Comparison of ENCODE assay signal across 17 cellular contexts in genomic region chr18:56505293-56505692, GRCh38.
DNase-seq lines count a peak whose midpoint lies in the region; ATAC-seq and TF ChIP-seq lines count a peak whose summit lies in the region.
"Had no signal": no experiment of that assay in that cellular context is flagged by ENCODE, and none has a peak within 500 bp of the region (broad histone marks: within the 10 kb centered on the region; RNA-seq: fewer than 3 reads in every experiment).

No MANE protein-coding gene starts in this region.

- ATAC-seq in activated CD8-positive, alpha-beta T cell treated with anti-CD3 and anti-CD28 coated beads for 36 hours, result peak; percentile 51
- ATAC-seq in activated CD8-positive, alpha-beta T cell treated with anti-CD3 and anti-CD28 coated beads, Interleukin-2, amount 10 ng/mL, durations not matched to agents 7 days and 5 days, result no peak
- ATAC-seq in activated naive CD8-positive, alpha-beta T cell treated with anti-CD3 and anti-CD28 coated beads, Interleukin-2, amount 50 U/mL, for 24 hours, result peak; percentile 73
- ATAC-seq in stimulated activated naive B cell treated with anti-CD40 and anti-IgM and Interleukin-4, amounts not matched to agents 10 μg/mL and 1 μg/mL and 100 μg/mL, for 72 hours (replicated peaks), result peak; percentile 34 to 77
- ATAC-seq: GM23338 had no signal

- H3K9me3 Mint-ChIP-seq in activated CD8-positive, alpha-beta T cell treated with anti-CD3 and anti-CD28 coated beads for 36 hours, result no peaks in the 10 kb centered on the region
- no peaks in the 10 kb centered on the region for H3K9me3 Mint-ChIP-seq in activated CD8-positive, alpha-beta T cell treated with anti-CD3 and anti-CD28 coated beads, Interleukin-2, amount 10 ng/mL, durations not matched to agents 7 days and 5 days (ENCODE audit: insufficient read depth)
- H3K9me3 Mint-ChIP-seq in activated naive CD8-positive, alpha-beta T cell treated with anti-CD3 and anti-CD28 coated beads, Interleukin-2, amount 50 U/mL, for 24 hours, result no peaks in the 10 kb centered on the region
- no peaks in the 10 kb centered on the region for H3K9me3 Mint-ChIP-seq in activated naive CD8-positive, alpha-beta T cell treated with anti-CD3 and anti-CD28 coated beads for 36 hours
- H3K9me3 Mint-ChIP-seq in stimulated activated naive B cell treated with anti-CD40 and anti-IgM and Interleukin-4, amounts not matched to agents 10 μg/mL and 1 μg/mL and 100 μg/mL, for 72 hours, result peaks cover 4 to 5% of the 10 kb centered on the region in 2 donors
- H3K9me3 Mint-ChIP-seq: GM23338 had no signal

- no peaks in the 10 kb centered on the region for H3K36me3 Mint-ChIP-seq in activated CD8-positive, alpha-beta T cell treated with anti-CD3 and anti-CD28 coated beads for 36 hours (ENCODE audit: low read depth)
- no peaks in the 10 kb centered on the region for H3K36me3 Mint-ChIP-seq in activated CD8-positive, alpha-beta T cell treated with anti-CD3 and anti-CD28 coated beads, Interleukin-2, amount 10 ng/mL, durations not matched to agents 7 days and 5 days (ENCODE audit: low read depth)
- H3K36me3 Mint-ChIP-seq in activated naive CD8-positive, alpha-beta T cell treated with anti-CD3 and anti-CD28 coated beads, Interleukin-2, amount 50 U/mL, for 24 hours (ENCODE audit: low read depth), result no peaks in the 10 kb centered on the region
- no peaks in the 10 kb centered on the region for H3K36me3 Mint-ChIP-seq in activated naive CD8-positive, alpha-beta T cell treated with anti-CD3 and anti-CD28 coated beads for 36 hours
- H3K36me3 Mint-ChIP-seq in stimulated activated naive B cell treated with anti-CD40 and anti-IgM and Interleukin-4, amounts not matched to agents 10 μg/mL and 1 μg/mL and 100 μg/mL, for 72 hours, result no peaks in the 10 kb centered on the region
- H3K36me3 Mint-ChIP-seq: CD4-positive, CD25-positive, alpha-beta regulatory T cell; CD8-positive, alpha-beta memory T cell had no signal

- no peak overlapping the region for H3K27ac Mint-ChIP-seq in activated CD8-positive, alpha-beta T cell treated with anti-CD3 and anti-CD28 coated beads for 36 hours
- no peak overlapping the region for H3K27ac Mint-ChIP-seq in activated CD8-positive, alpha-beta T cell treated with anti-CD3 and anti-CD28 coated beads, Interleukin-2, amount 10 ng/mL, durations not matched to agents 7 days and 5 days
- peak overlapping the region; percentile 4 for H3K27ac Mint-ChIP-seq in activated naive CD8-positive, alpha-beta T cell treated with anti-CD3 and anti-CD28 coated beads, Interleukin-2, amount 50 U/mL, for 24 hours
- no peak overlapping the region for H3K27ac Mint-ChIP-seq in activated naive CD8-positive, alpha-beta T cell treated with anti-CD3 and anti-CD28 coated beads for 36 hours
- H3K27ac Mint-ChIP-seq in stimulated activated naive B cell treated with anti-CD40 and anti-IgM and Interleukin-4, amounts not matched to agents 10 μg/mL and 1 μg/mL and 100 μg/mL, for 72 hours, result peak overlapping the region; percentile 69
- H3K27ac Mint-ChIP-seq: CD4-positive, CD25-positive, alpha-beta regulatory T cell; CD8-positive, alpha-beta memory T cell; GM23338 had no signal

- TF ChIP-seq CTCF in activated CD8-positive, alpha-beta T cell treated with anti-CD3 and anti-CD28 coated beads for 36 hours (IDR thresholded peaks at IDR 0.05), result no peak

- intact Hi-C loops in activated CD8-positive, alpha-beta T cell treated with anti-CD3 and anti-CD28 coated beads for 36 hours (cut with micrococcal nuclease), result no loop called here

- POLR2A ChIA-PET in activated CD8-positive, alpha-beta T cell treated with anti-CD3 and anti-CD28 coated beads for 36 hours (lab: Charles Lee), result no interaction called here
- POLR2A ChIA-PET in activated CD8-positive, alpha-beta T cell treated with anti-CD3 and anti-CD28 coated beads, Interleukin-2, amount 10 ng/mL, durations not matched to agents 7 days and 5 days (lab: Charles Lee), result no interaction called here

- no peak overlapping the region for H3K4me3 Mint-ChIP-seq in activated CD8-positive, alpha-beta T cell treated with anti-CD3 and anti-CD28 coated beads for 36 hours
- H3K4me3 Mint-ChIP-seq in activated CD8-positive, alpha-beta T cell treated with anti-CD3 and anti-CD28 coated beads, Interleukin-2, amount 10 ng/mL, durations not matched to agents 7 days and 5 days, result no peak overlapping the region
- no peak overlapping the region for H3K4me3 Mint-ChIP-seq in activated naive CD8-positive, alpha-beta T cell treated with anti-CD3 and anti-CD28 coated beads, Interleukin-2, amount 50 U/mL, for 24 hours
- no peak overlapping the region for H3K4me3 Mint-ChIP-seq in activated naive CD8-positive, alpha-beta T cell treated with anti-CD3 and anti-CD28 coated beads for 36 hours
- H3K4me3 Mint-ChIP-seq in stimulated activated naive B cell treated with anti-CD40 and anti-IgM and Interleukin-4, amounts not matched to agents 10 μg/mL and 1 μg/mL and 100 μg/mL, for 72 hours, result no peak overlapping the region
- H3K4me3 Mint-ChIP-seq: CD4-positive, CD25-positive, alpha-beta regulatory T cell; CD8-positive, alpha-beta memory T cell; GM23338 had no signal

- H3K4me1 Mint-ChIP-seq in activated CD8-positive, alpha-beta T cell treated with anti-CD3 and anti-CD28 coated beads for 36 hours (ENCODE audit: low read depth), result peaks cover 9% of the 10 kb centered on the region
- no peaks in the 10 kb centered on the region for H3K4me1 Mint-ChIP-seq in activated CD8-positive, alpha-beta T cell treated with anti-CD3 and anti-CD28 coated beads, Interleukin-2, amount 10 ng/mL, durations not matched to agents 7 days and 5 days (ENCODE audit: low read depth)
- H3K4me1 Mint-ChIP-seq in activated naive CD8-positive, alpha-beta T cell treated with anti-CD3 and anti-CD28 coated beads, Interleukin-2, amount 50 U/mL, for 24 hours, result peaks cover 12% of the 10 kb centered on the region
- peaks cover 6% of the 10 kb centered on the region for H3K4me1 Mint-ChIP-seq in activated naive CD8-positive, alpha-beta T cell treated with anti-CD3 and anti-CD28 coated beads for 36 hours
- H3K4me1 Mint-ChIP-seq in stimulated activated naive B cell treated with anti-CD40 and anti-IgM and Interleukin-4, amounts not matched to agents 10 μg/mL and 1 μg/mL and 100 μg/mL, for 72 hours, result peaks cover 9 to 15% of the 10 kb centered on the region in 2 donors
- H3K4me1 Mint-ChIP-seq: CD4-positive, CD25-positive, alpha-beta regulatory T cell; CD8-positive, alpha-beta memory T cell had no signal

- no peaks in the 10 kb centered on the region for H3K27me3 Mint-ChIP-seq in activated CD8-positive, alpha-beta T cell treated with anti-CD3 and anti-CD28 coated beads for 36 hours
- no peaks in the 10 kb centered on the region for H3K27me3 Mint-ChIP-seq in activated CD8-positive, alpha-beta T cell treated with anti-CD3 and anti-CD28 coated beads, Interleukin-2, amount 10 ng/mL, durations not matched to agents 7 days and 5 days (ENCODE audit: low read depth)
- peaks cover 8% of the 10 kb centered on the region for H3K27me3 Mint-ChIP-seq in activated naive CD8-positive, alpha-beta T cell treated with anti-CD3 and anti-CD28 coated beads, Interleukin-2, amount 50 U/mL, for 24 hours
- H3K27me3 Mint-ChIP-seq in activated naive CD8-positive, alpha-beta T cell treated with anti-CD3 and anti-CD28 coated beads for 36 hours, result peaks cover 5% of the 10 kb centered on the region
- H3K27me3 Mint-ChIP-seq in stimulated activated naive B cell treated with anti-CD40 and anti-IgM and Interleukin-4, amounts not matched to agents 10 μg/mL and 1 μg/mL and 100 μg/mL, for 72 hours, result peaks cover 0 to 5% of the 10 kb centered on the region in 2 donors

- CTCF ChIA-PET in activated CD8-positive, alpha-beta T cell treated with anti-CD3 and anti-CD28 coated beads for 36 hours (lab: Charles Lee), result no interaction called here
- CTCF ChIA-PET in activated CD8-positive, alpha-beta T cell treated with anti-CD3 and anti-CD28 coated beads, Interleukin-2, amount 10 ng/mL, durations not matched to agents 7 days and 5 days (lab: Charles Lee), result no interaction called here

- peak; percentile 2 for DNase-seq in activated CD8-positive, alpha-beta T cell treated with anti-CD3 and anti-CD28 coated beads for 36 hours
- no peak for DNase-seq in activated CD8-positive, alpha-beta T cell treated with anti-CD3 and anti-CD28 coated beads, Interleukin-2, amount 10 ng/mL, durations not matched to agents 7 days and 5 days
- DNase-seq in activated naive CD8-positive, alpha-beta T cell treated with anti-CD3 and anti-CD28 coated beads, Interleukin-2, amount 50 U/mL, for 24 hours, result no peak
- DNase-seq in activated naive CD8-positive, alpha-beta T cell treated with anti-CD3 and anti-CD28 coated beads for 36 hours, result no peak
- DNase-seq in stimulated activated naive B cell treated with anti-CD40 and anti-IgM and Interleukin-4, amounts not matched to agents 10 μg/mL and 1 μg/mL and 100 μg/mL, for 72 hours, result no peak
- DNase-seq in HUDEP-2 (lab: John Stamatoyannopoulos, UW; ENCODE audit: unreplicated experiment in 76 of 76), result no peak
- DNase-seq in DMS 273 (lab: John Stamatoyannopoulos, UW; ENCODE audit: unreplicated experiment), result no peak
- DNase-seq: ACHN; BE2C; C1 segment of cervical spinal cord; CD4-positive, CD25-positive, alpha-beta regulatory T cell; CD8-positive, alpha-beta memory T cell; COR-L47; DMS79; GDM1; HCEC 1CT had no signal

Comparison
In these comparisons a context has a peak if more than half of its experiments do, and no peak if none do; other contexts are left out.
1. H3K27ac Mint-ChIP-seq: peak in activated naive CD8-positive, alpha-beta T cell treated with anti-CD3 and anti-CD28 coated beads, Interleukin-2, amount 50 U/mL, for 24 hours (single experiment) and stimulated activated naive B cell treated with anti-CD40 and anti-IgM and Interleukin-4, amounts not matched to agents 10 μg/mL and 1 μg/mL and 100 μg/mL, for 72 hours (single experiment); none in activated CD8-positive, alpha-beta T cell treated with anti-CD3 and anti-CD28 coated beads for 36 hours (single experiment), activated CD8-positive, alpha-beta T cell treated with anti-CD3 and anti-CD28 coated beads, Interleukin-2, amount 10 ng/mL, durations not matched to agents 7 days and 5 days (single experiment) and activated naive CD8-positive, alpha-beta T cell treated with anti-CD3 and anti-CD28 coated beads for 36 hours (single experiment).